Comparison of ENCODE assay signal across 13 cellular contexts in the genomic region with DNA sequence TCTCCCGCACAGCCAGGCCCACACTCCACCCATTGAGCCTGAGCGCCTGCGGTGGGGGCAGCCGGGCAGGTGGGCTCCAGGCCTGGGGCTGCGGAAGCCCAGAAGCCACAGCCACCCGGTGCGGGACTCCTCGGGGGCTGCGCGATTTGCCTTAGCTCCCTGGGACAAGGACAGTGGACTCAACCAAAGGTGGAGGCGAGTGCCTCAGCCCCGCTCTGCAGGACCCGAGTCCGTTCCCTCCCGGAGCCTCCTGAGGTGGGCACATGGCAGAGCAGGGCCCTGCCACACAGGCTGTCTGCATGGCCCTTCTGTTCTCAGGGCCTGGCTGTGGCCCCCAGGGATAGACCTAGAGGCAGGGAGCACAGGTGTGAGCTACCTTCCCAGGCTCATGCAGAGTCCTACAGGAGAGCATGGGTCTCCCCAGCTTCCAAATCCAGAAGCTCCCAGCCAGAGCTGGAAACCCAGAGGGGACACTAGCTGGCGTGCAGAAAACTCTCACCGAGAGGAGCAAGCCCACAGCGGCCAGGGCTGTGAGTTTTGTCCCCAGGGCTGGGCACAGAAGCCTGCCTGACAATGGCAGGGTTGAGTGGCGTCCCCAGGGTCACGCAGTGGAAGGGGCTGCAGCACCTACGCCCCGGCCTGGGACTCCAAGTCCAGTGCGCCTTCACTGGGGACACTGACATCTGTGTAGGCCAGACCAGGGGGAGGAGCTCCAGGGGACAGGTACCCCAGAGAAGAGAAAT. TPM values are rescaled to one million over a fixed set of nuclear protein-coding genes. Genes with fewer than 3 reads are reported as not detected.
A peak's percentile ranks its signal among the peaks of the same experiment; 100 is the strongest.
DNase-seq lines count a peak whose midpoint lies in the region; ATAC-seq and TF ChIP-seq lines count a peak whose summit lies in the region.
"Had no signal": no experiment of that assay in that cellular context is flagged by ENCODE, and none has a peak within 500 bp of the region (broad histone marks: within the 10 kb centered on the region; RNA-seq: fewer than 3 reads in every experiment).

No MANE protein-coding gene starts in this region.

- H3K4me3 Mint-ChIP-seq in IgD-negative memory B cell: peak overlapping the region; percentile 33 to 93 (median 48)

- H3K27ac Mint-ChIP-seq in IgD-negative memory B cell: peak overlapping the region in 2 of 3 donors; percentile 16 to 18

- H3K27me3 ChIP-seq in heart right ventricle: no peaks in the 10 kb centered on the region
- H3K27me3 ChIP-seq in lower lobe of right lung (ENCODE audit: low read depth): no peaks in the 10 kb centered on the region
- H3K27me3 ChIP-seq in tibial nerve: no peaks in the 10 kb centered on the region
- H3K27me3 ChIP-seq: body of pancreas had no signal

- H3K36me3 ChIP-seq in heart right ventricle (no peaks in the 10 kb centered on the region), lower lobe of right lung (no peaks in the 10 kb centered on the region), tibial nerve (no peaks in the 10 kb centered on the region)

- intact Hi-C loops in heart right ventricle (cut with DNase I) (loop anchor here (2.0 to 10.0 kb wide), 9 partner anchors 141 to 787 kb away; no protein-coding TSS in a partner anchor), Right ventricle myocardium superior (cut with DNase I) (loop anchor here (2.0 kb wide), 1 partner anchor 139 kb away; no protein-coding TSS in a partner anchor), lower lobe of right lung (cut with DNase I) (loop anchor here (10.0 kb wide), 1 partner anchor 137 kb away; no protein-coding TSS in a partner anchor)

- TF ChIP-seq CTCF in heart right ventricle (IDR thresholded peaks at IDR 0.05) (no peak), lower lobe of right lung (IDR thresholded peaks at IDR 0.05) (no peak), tibial nerve (IDR thresholded peaks at IDR 0.05) (no peak)

- ATAC-seq in heart right ventricle (no peak), Right ventricle myocardium superior (ENCODE audit: poor library complexity) (no peak), lower lobe of right lung (no peak), HG02588 (IDR thresholded peaks at IDR 0.05; ENCODE audit: unreplicated experiment) (no peak), HG03175 (IDR thresholded peaks at IDR 0.05; ENCODE audit: unreplicated experiment) (no peak)
- ATAC-seq: body of pancreas had no signal

- H3K9me3 Mint-ChIP-seq in IgD-negative memory B cell: no peaks in the 10 kb centered on the region

- no peaks in the 10 kb centered on the region for H3K36me3 Mint-ChIP-seq in IgD-negative memory B cell

- DNase-seq in heart right ventricle: no peak
- DNase-seq in Right ventricle myocardium superior: no peak
- peak; percentile 41 for DNase-seq in lower lobe of right lung
- DNase-seq in tibial nerve (ENCODE audit: low spot score in 2 of 2): no peak
- no peak for DNase-seq in NCI-H524 (lab: John Stamatoyannopoulos, UW)
- DNase-seq: effector memory CD4-positive, alpha-beta T cell; foreskin fibroblast; stimulated activated CD4-positive, alpha-beta T cell treated with anti-CD3 and anti-CD28 coated beads, Interleukin-4, amount 100 ng/mL, for 4 hours had no signal

- H3K9me3 ChIP-seq in heart right ventricle: no peaks in the 10 kb centered on the region
- H3K9me3 ChIP-seq in lower lobe of right lung: no peaks in the 10 kb centered on the region
- H3K9me3 ChIP-seq in tibial nerve: no peaks in the 10 kb centered on the region
- H3K9me3 ChIP-seq: body of pancreas had no signal

- H3K4me3 ChIP-seq in heart right ventricle (peak overlapping the region in 1 of 10 donors; percentile 74), lower lobe of right lung (peak overlapping the region; percentile 68), tibial nerve (peak overlapping the region in 1 of 4 donors; percentile 80)

- WGBS in heart right ventricle, 2 donors: 92 to 95% methylated on average over 23 of the region's 23 CpGs
- WGBS in tibial nerve, 2 donors: 86 to 90% methylated on average over 13 to 18 of the region's 23 CpGs

- H3K4me1 Mint-ChIP-seq in IgD-negative memory B cell: peaks cover 15 to 18% (median 16%) of the 10 kb centered on the region in 3 donors

- H3K27ac ChIP-seq in heart right ventricle: peak overlapping the region in 7 of 10 donors; percentile 82 to 98 (median 86)
- peak overlapping the region; percentile 87 for H3K27ac ChIP-seq in lower lobe of right lung
- peak overlapping the region; percentile 82 to 98 (median 94) for H3K27ac ChIP-seq in tibial nerve

- no peak for TF ChIP-seq POLR2A in tibial nerve (IDR thresholded peaks at IDR 0.05)

- TF ChIP-seq EP300 in tibial nerve (IDR thresholded peaks at IDR 0.05): no peak

- H3K4me1 ChIP-seq in heart right ventricle (peaks cover 3 to 45% (median 28%) of the 10 kb centered on the region in 9 donors), lower lobe of right lung (peaks cover 19% of the 10 kb centered on the region), tibial nerve (peaks cover 0 to 43% (median 12%) of the 10 kb centered on the region in 4 donors)

- H3K27me3 Mint-ChIP-seq in IgD-negative memory B cell: peaks cover 1% of the 10 kb centered on the region

RNA-seq across cellular contexts. Expression of a gene that starts 22.2 kb away (rescaled TPM):
- total RNA-seq in heart right ventricle (not detected), Right ventricle myocardium superior (not detected), lower lobe of right lung (not detected), tibial nerve (not detected)
- polyA plus RNA-seq in heart right ventricle (not detected), IgD-negative memory B cell (not detected)
- total RNA-seq: body of pancreas, renal cortical epithelial cell had no signal
